In genomic region chr12:89225401-89225800, GRCh38 we compare ENCODE assay signal across 8 cellular contexts.
DNase-seq lines count a peak whose midpoint lies in the region; ATAC-seq and TF ChIP-seq lines count a peak whose summit lies in the region.

No MANE protein-coding gene starts in this region.

- DNase-seq in GM20000 (ENCODE audit: low spot score) (peak; percentile 37), LoVo (ENCODE audit: low spot score) (peak; percentile 48), activated T-cell treated with anti-CD3 and anti-CD28 coated beads for 1 hour (ENCODE audit: low read depth) (peak; percentile 39), heart right ventricle (no peak), NCI-H82 (lab: John Stamatoyannopoulos, UW) (no peak), GOT3 (lab: John Stamatoyannopoulos, UW) (no peak), GM19240 (ENCODE audit: insufficient read length, low spot score) (no peak)
- DNase-seq in stimulated activated CD4-positive, alpha-beta T cell treated with anti-CD3 and anti-CD28 coated beads, Interleukin-2, amount 100 ng/mL, for 4 hours (ENCODE audit: low read depth) = peak; percentile 82

- peak overlapping the region in 4 of 10 donors; percentile 2 to 78 (median 53) for H3K27ac ChIP-seq in heart right ventricle

- H3K4me3 ChIP-seq in heart right ventricle = no peak overlapping the region

- TF ChIP-seq CTCF in GM20000 (IDR thresholded peaks at IDR 0.05; ENCODE audit: extremely low read depth, missing control alignments) (no peak), heart right ventricle (IDR thresholded peaks at IDR 0.05) (no peak)

- WGBS in heart right ventricle, 2 donors = 62 to 68% methylated on average over 5 of the region's 5 CpGs

- peaks cover 0 to 22% (median 8%) of the 10 kb centered on the region in 9 donors for H3K4me1 ChIP-seq in heart right ventricle

- no peaks in the 10 kb centered on the region for H3K36me3 ChIP-seq in heart right ventricle

- H3K9me3 ChIP-seq in heart right ventricle = peaks cover 0 to 7% (median 0%) of the 10 kb centered on the region in 11 donors

- no peaks in the 10 kb centered on the region for H3K27me3 ChIP-seq in heart right ventricle

- ATAC-seq in heart right ventricle = peak in 6 of 8 donors; percentile 37 to 81 (median 54)

- intact Hi-C loops in heart right ventricle (cut with DNase I) = loop anchor here in 1 of 10 donors (5.0 kb wide), 1 partner anchor 117 kb away; no protein-coding TSS in a partner anchor

Comparison
In these comparisons a context has a peak if more than half of its experiments do, and no peak if none do; other contexts are left out.
1. DNase-seq: peak in GM20000 (single experiment), LoVo (single experiment), activated T-cell treated with anti-CD3 and anti-CD28 coated beads for 1 hour (single experiment) and stimulated activated CD4-positive, alpha-beta T cell treated with anti-CD3 and anti-CD28 coated beads, Interleukin-2, amount 100 ng/mL, for 4 hours (single experiment); none in heart right ventricle (0 of 2), NCI-H82 (single experiment), GOT3 (single experiment) and GM19240 (single experiment).